Comparison of ENCODE assay signal across 4 cellular contexts in genomic region chr6:8645212-8645611, GRCh38.
"Had no signal": no experiment of that assay in that cellular context is flagged by ENCODE, and none has a peak within 500 bp of the region (broad histone marks: within the 10 kb centered on the region; RNA-seq: fewer than 3 reads in every experiment).

No MANE protein-coding gene starts in this region.

- H3K4me3 Mint-ChIP-seq: H9, IgD-negative memory B cell had no signal

- H2AFZ ChIP-seq: GM23248 had no signal

- H3K27ac Mint-ChIP-seq: H9, IgD-negative memory B cell had no signal

- H3K27me3 Mint-ChIP-seq: IgD-negative memory B cell had no signal

- H3K27ac ChIP-seq: GM23248 had no signal

- DNase-seq: GM23248, H9, HCEC 1CT had no signal

- H3K4me1 Mint-ChIP-seq: IgD-negative memory B cell had no signal

- H3K4me3 ChIP-seq: GM23248 had no signal
